ENCODE assay signal across 10 cellular contexts in genomic region chr15:64693134-64693533, GRCh38.
DNase-seq lines count a peak whose midpoint lies in the region; ATAC-seq and TF ChIP-seq lines count a peak whose summit lies in the region.
"Had no signal": no experiment of that assay in that cellular context is flagged by ENCODE, and none has a peak within 500 bp of the region (broad histone marks: within the 10 kb centered on the region; RNA-seq: fewer than 3 reads in every experiment).

No MANE protein-coding gene starts in this region.

- no peaks in the 10 kb centered on the region for H3K9me3 Mint-ChIP-seq in activated naive CD8-positive, alpha-beta T cell (ENCODE audit: low read depth)
- H3K9me3 Mint-ChIP-seq in activated naive CD8-positive, alpha-beta T cell treated with anti-CD3 and anti-CD28 coated beads for 36 hours = no peaks in the 10 kb centered on the region
- H3K9me3 Mint-ChIP-seq in effector memory CD8-positive, alpha-beta T cell = no peaks in the 10 kb centered on the region
- H3K9me3 Mint-ChIP-seq: activated T-helper 1 cell treated with anti-CD3 and anti-CD28 coated beads, Interleukin-12 subunit alpha, Interleukin-12 subunit beta, Interleukin-2, Interleukin-4 antibody, amounts not matched to agents 30 ng/mL and 10 ng/mL and 1 ng/mL, durations not matched to agents 14 hours and 24 hours and 36 hours had no signal

- H3K27ac Mint-ChIP-seq in activated naive CD8-positive, alpha-beta T cell = peak overlapping the region; percentile 41
- no peak overlapping the region for H3K27ac Mint-ChIP-seq in activated naive CD8-positive, alpha-beta T cell treated with anti-CD3 and anti-CD28 coated beads for 36 hours
- H3K27ac Mint-ChIP-seq in effector memory CD8-positive, alpha-beta T cell = peak overlapping the region in 1 of 2 donors; percentile 52
- H3K27ac Mint-ChIP-seq: activated T-helper 1 cell treated with anti-CD3 and anti-CD28 coated beads, Interleukin-12 subunit alpha, Interleukin-12 subunit beta, Interleukin-2, Interleukin-4 antibody, amounts not matched to agents 30 ng/mL and 10 ng/mL and 1 ng/mL, durations not matched to agents 14 hours and 24 hours and 36 hours had no signal

- H3K27ac ChIP-seq in uterus = peak overlapping the region; percentile 56 to 63

- H3K4me3 ChIP-seq in choroid plexus epithelial cell (ENCODE audit: low read depth, low read length) = no peak overlapping the region
- no peak overlapping the region for H3K4me3 ChIP-seq in uterus

- no peaks in the 10 kb centered on the region for H3K36me3 ChIP-seq in uterus

- H3K4me3 Mint-ChIP-seq in activated naive CD8-positive, alpha-beta T cell = no peak overlapping the region
- no peak overlapping the region for H3K4me3 Mint-ChIP-seq in activated naive CD8-positive, alpha-beta T cell treated with anti-CD3 and anti-CD28 coated beads for 36 hours
- no peak overlapping the region for H3K4me3 Mint-ChIP-seq in effector memory CD8-positive, alpha-beta T cell
- H3K4me3 Mint-ChIP-seq: activated T-helper 1 cell treated with anti-CD3 and anti-CD28 coated beads, Interleukin-12 subunit alpha, Interleukin-12 subunit beta, Interleukin-2, Interleukin-4 antibody, amounts not matched to agents 30 ng/mL and 10 ng/mL and 1 ng/mL, durations not matched to agents 14 hours and 24 hours and 36 hours had no signal

- ATAC-seq in effector memory CD8-positive, alpha-beta T cell (replicated peaks) = no peak

- intact Hi-C loops in uterus (cut with DNase I; ENCODE audit: low total_unique reads) = no loop called here

- peaks cover 4 to 39% of the 10 kb centered on the region in 2 donors for H3K4me1 ChIP-seq in uterus

- TF ChIP-seq CTCF in choroid plexus epithelial cell (conservative IDR thresholded peaks at IDR 0.05; ENCODE audit: low read depth, low read length) (no peak), uterus (IDR thresholded peaks at IDR 0.05) (no peak)

- no peak for DNase-seq in activated naive CD8-positive, alpha-beta T cell treated with anti-CD3 and anti-CD28 coated beads for 36 hours
- DNase-seq in choroid plexus epithelial cell (ENCODE audit: low read depth) = peak; percentile 95
- peak; percentile 57 for DNase-seq in medulla oblongata (ENCODE audit: extremely low spot score)
- peak; percentile 55 to 58 for DNase-seq in uterus
- DNase-seq in effector memory CD8-positive, alpha-beta T cell = no peak
- no peak for DNase-seq in NCI-H146 treated with DMSO at 0.1 percent for 48 hours (lab: John Stamatoyannopoulos, UW; ENCODE audit: unreplicated experiment)
- no peak for DNase-seq in COR-L47 (lab: John Stamatoyannopoulos, UW)
- DNase-seq: DND-41 had no signal

- H3K36me3 Mint-ChIP-seq in activated naive CD8-positive, alpha-beta T cell = peaks cover 3% of the 10 kb centered on the region
- peaks cover 6% of the 10 kb centered on the region for H3K36me3 Mint-ChIP-seq in activated naive CD8-positive, alpha-beta T cell treated with anti-CD3 and anti-CD28 coated beads for 36 hours
- H3K36me3 Mint-ChIP-seq in effector memory CD8-positive, alpha-beta T cell (ENCODE audit: insufficient read depth) = peaks cover 38% of the 10 kb centered on the region

- no peak for TF ChIP-seq POLR2A in uterus (IDR thresholded peaks at IDR 0.05)

- H3K27me3 Mint-ChIP-seq in activated naive CD8-positive, alpha-beta T cell = no peaks in the 10 kb centered on the region
- H3K27me3 Mint-ChIP-seq in activated naive CD8-positive, alpha-beta T cell treated with anti-CD3 and anti-CD28 coated beads for 36 hours = no peaks in the 10 kb centered on the region
- H3K27me3 Mint-ChIP-seq in effector memory CD8-positive, alpha-beta T cell = no peaks in the 10 kb centered on the region

- H3K4me1 Mint-ChIP-seq in activated naive CD8-positive, alpha-beta T cell (ENCODE audit: low read depth) = peaks cover 33% of the 10 kb centered on the region
- peaks cover 23% of the 10 kb centered on the region for H3K4me1 Mint-ChIP-seq in activated naive CD8-positive, alpha-beta T cell treated with anti-CD3 and anti-CD28 coated beads for 36 hours
- H3K4me1 Mint-ChIP-seq in effector memory CD8-positive, alpha-beta T cell (ENCODE audit: low read depth in 2 of 2) = peaks cover 14 to 19% of the 10 kb centered on the region in 2 donors

- H3K27me3 ChIP-seq in uterus = no peaks in the 10 kb centered on the region

- no peaks in the 10 kb centered on the region for H3K9me3 ChIP-seq in uterus

Comparison
In these comparisons a context has a peak if more than half of its experiments do, and no peak if none do; other contexts are left out.
1. DNase-seq: peak in choroid plexus epithelial cell (single experiment), medulla oblongata (single experiment) and uterus (2 of 2); none in activated naive CD8-positive, alpha-beta T cell treated with anti-CD3 and anti-CD28 coated beads for 36 hours (single experiment), effector memory CD8-positive, alpha-beta T cell (0 of 3), NCI-H146 treated with DMSO at 0.1 percent for 48 hours (single experiment) and COR-L47 (single experiment).